ENCODE assay signal across 29 cellular contexts in genomic region chr14:72921396-72921795, GRCh38. TPM values are rescaled to one million over a fixed set of nuclear protein-coding genes. Genes with fewer than 3 reads are reported as not detected.
"Had no signal": no experiment of that assay in that cellular context is flagged by ENCODE, and none has a peak within 500 bp of the region (broad histone marks: within the 10 kb centered on the region; RNA-seq: fewer than 3 reads in every experiment).

No MANE protein-coding gene starts in this region.

- H3K36me3 Mint-ChIP-seq: activated CD8-positive, alpha-beta memory T cell treated with anti-CD3 and anti-CD28 coated beads, Interleukin-2, amount 10 ng/mL, durations not matched to agents 7 days and 5 days; activated naive CD4-positive, alpha-beta T cell treated with anti-CD3 and anti-CD28 coated beads, Interleukin-2, amount 50 U/mL, for 72 hours had no signal

- H3K9me3 Mint-ChIP-seq: activated B cell treated with CpG ODN at 0.5 μM for 24 hours; activated CD4-positive, alpha-beta T cell treated with anti-CD3 and anti-CD28 coated beads, Interleukin-2, amount 10 ng/mL, durations not matched to agents 24 days and 14 days; activated naive CD4-positive, alpha-beta T cell treated with anti-CD3 and anti-CD28 coated beads, Interleukin-2, amount 50 U/mL, for 72 hours; activated T-cell treated with anti-CD3 and anti-CD28 coated beads, Interleukin-2, amount 50 U/mL, for 4 hours; T-helper 1 cell treated with Interleukin-12 subunit alpha and Interleukin-12 subunit beta and Interleukin-4 antibody, amounts not matched to agents 30 μg/mL and 1 μg/mL, for 36 hours had no signal

- FAIRE-seq: bronchial epithelial cell had no signal

- H3K27ac ChIP-seq: body of pancreas, KMS-11, RWPE1, SJCRH30 had no signal

- DNase-seq: activated B cell treated with CpG ODN at 0.5 μM for 24 hours; activated CD4-positive, alpha-beta T cell treated with anti-CD3 and anti-CD28 coated beads for 1 hour; activated CD4-positive, alpha-beta T cell treated with anti-CD3 and anti-CD28 coated beads, Interleukin-2, amount 10 ng/mL, durations not matched to agents 24 days and 14 days; activated CD4-positive, alpha-beta T cell treated with anti-CD3 and anti-CD28 coated beads, Interleukin-2, amount 50 U/mL, for 48 hours; activated CD8-positive, alpha-beta memory T cell treated with anti-CD3 and anti-CD28 coated beads, Interleukin-2, amount 10 ng/mL, durations not matched to agents 7 days and 5 days; activated effector memory CD4-positive, alpha-beta T cell treated with anti-CD3 and anti-CD28 coated beads, Interleukin-2, amount 50 U/mL, for 16 hours; activated naive CD4-positive, alpha-beta T cell treated with Interleukin-2 at 50 U/mL for 16 hours; activated T-cell treated with anti-CD3 and anti-CD28 coated beads, Interleukin-2, amount 50 U/mL, for 4 hours; body of pancreas; central memory CD4-positive, alpha-beta T cell; NCI-H1092; NCI-H1417 treated with DMSO at 0.1 percent for 48 hours; NCI-H1694 treated with DMSO at 0.1 percent for 48 hours; NCI-H2029 treated with DMSO at 0.1 percent for 48 hours; NCI-H345; NCI-H510A; NCI-H526 treated with DMSO at 0.1 percent for 48 hours; NCI-H82; Right ventricle myocardium superior; SJCRH30; SK-N-SH; SW 1271; T-helper 9 cell had no signal

- H3K4me2 ChIP-seq: KMS-11, SK-N-SH had no signal

- H3K27me3 ChIP-seq: body of pancreas, SJCRH30 had no signal

- H3K27ac Mint-ChIP-seq: activated B cell treated with CpG ODN at 0.5 μM for 24 hours; activated CD4-positive, alpha-beta T cell treated with anti-CD3 and anti-CD28 coated beads, Interleukin-2, amount 10 ng/mL, durations not matched to agents 24 days and 14 days; activated CD8-positive, alpha-beta memory T cell treated with anti-CD3 and anti-CD28 coated beads, Interleukin-2, amount 10 ng/mL, durations not matched to agents 7 days and 5 days; activated naive CD4-positive, alpha-beta T cell treated with anti-CD3 and anti-CD28 coated beads, Interleukin-2, amount 50 U/mL, for 72 hours; T-helper 1 cell treated with Interleukin-12 subunit alpha and Interleukin-12 subunit beta and Interleukin-4 antibody, amounts not matched to agents 30 μg/mL and 1 μg/mL, for 36 hours had no signal

- H3K9ac ChIP-seq: KMS-11, SK-N-SH had no signal

- H3K4me3 ChIP-seq: body of pancreas, SJCRH30 had no signal

- H3K9me3 ChIP-seq: body of pancreas, SJCRH30, SK-N-SH had no signal

- H3K36me3 ChIP-seq: SJCRH30 had no signal

- H3K4me1 ChIP-seq: SJCRH30 had no signal

- ATAC-seq: activated CD8-positive, alpha-beta memory T cell treated with anti-CD3 and anti-CD28 coated beads, Interleukin-2, amount 10 ng/mL, durations not matched to agents 7 days and 5 days; activated naive CD4-positive, alpha-beta T cell treated with anti-CD3 and anti-CD28 coated beads, Interleukin-2, amount 50 U/mL, for 72 hours; activated T-cell treated with anti-CD3 and anti-CD28 coated beads, Interleukin-2, amount 50 U/mL, for 4 hours; body of pancreas; Panc1 had no signal

- H3K4me3 Mint-ChIP-seq: activated B cell treated with CpG ODN at 0.5 μM for 24 hours; activated CD4-positive, alpha-beta T cell treated with anti-CD3 and anti-CD28 coated beads, Interleukin-2, amount 10 ng/mL, durations not matched to agents 24 days and 14 days; activated CD8-positive, alpha-beta memory T cell treated with anti-CD3 and anti-CD28 coated beads, Interleukin-2, amount 10 ng/mL, durations not matched to agents 7 days and 5 days; activated T-cell treated with anti-CD3 and anti-CD28 coated beads, Interleukin-2, amount 50 U/mL, for 4 hours; T-helper 1 cell treated with Interleukin-12 subunit alpha and Interleukin-12 subunit beta and Interleukin-4 antibody, amounts not matched to agents 30 μg/mL and 1 μg/mL, for 36 hours had no signal

RNA-seq across cellular contexts. Expression of gene DPF3, which starts 27.5 kb away (rescaled TPM):
- total RNA-seq: bronchial epithelial cell had no signal
